In genomic region chr5:116738270-116738947, GRCh38 we compare ENCODE assay signal across 13 cellular contexts.
DNase-seq lines count a peak whose midpoint lies in the region; ATAC-seq and TF ChIP-seq lines count a peak whose summit lies in the region.
"Had no signal": no experiment of that assay in that cellular context is flagged by ENCODE, and none has a peak within 500 bp of the region (broad histone marks: within the 10 kb centered on the region; RNA-seq: fewer than 3 reads in every experiment).

No MANE protein-coding gene starts in this region.

- H3K27ac ChIP-seq in H9 (ENCODE audit: insufficient read length, low read depth, low read length) = no peak overlapping the region
- peak overlapping the region in 3 of 12 donors; percentile 4 to 25 (median 20) for H3K27ac ChIP-seq in heart left ventricle

- no peak overlapping the region for H2BK20ac ChIP-seq in H9 (ENCODE audit: low read depth, low read length, poor library complexity, severe bottlenecking)

- no peaks in the 10 kb centered on the region for H3K23me2 ChIP-seq in H9 (ENCODE audit: insufficient read length, low read depth, low read length, poor library complexity, severe bottlenecking)

- TF ChIP-seq CTCF in H9 (conservative IDR thresholded peaks at IDR 0.05) (no peak), heart left ventricle (IDR thresholded peaks at IDR 0.05) (no peak), mucosa of descending colon (IDR thresholded peaks at IDR 0.05) (no peak)

- no peak overlapping the region for H4K5ac ChIP-seq in H9 (ENCODE audit: insufficient read length, low read depth, low read length)

- H2BK12ac ChIP-seq in H9 (ENCODE audit: insufficient read length, low read depth, low read length) = no peak overlapping the region

- H2AK5ac ChIP-seq in H9 (ENCODE audit: insufficient read length, low read length) = no peak overlapping the region

- peak overlapping the region in 1 of 3 experiments; percentile 65; a peak in 2 of 7 replicates for H3K27ac Mint-ChIP-seq in H9
- H3K27ac Mint-ChIP-seq: activated B cell treated with CpG ODN at 0.5 μM for 24 hours; activated CD8-positive, alpha-beta memory T cell treated with anti-CD3 and anti-CD28 coated beads, Interleukin-2, amount 10 ng/mL, durations not matched to agents 7 days and 5 days; CD4-positive, CD25-positive, alpha-beta regulatory T cell had no signal

- peak overlapping the region; percentile 31; the same call in 1 of the 2 replicates for H3K14ac ChIP-seq in H9 (ENCODE audit: insufficient read depth, low read length)

- TF ChIP-seq POLR2A in heart left ventricle (IDR thresholded peaks at IDR 0.05) = no peak

- no peak overlapping the region for H2BK15ac ChIP-seq in H9 (ENCODE audit: low read depth, low read length)

- ATAC-seq in heart left ventricle = peak; percentile 22 to 70 (median 41)
- ATAC-seq in sciatic nerve = peak; percentile 77
- ATAC-seq in mucosa of descending colon = no peak
- ATAC-seq in GM19455 (IDR thresholded peaks at IDR 0.05; ENCODE audit: unreplicated experiment) = no peak
- ATAC-seq: activated CD8-positive, alpha-beta memory T cell treated with anti-CD3 and anti-CD28 coated beads, Interleukin-2, amount 10 ng/mL, durations not matched to agents 7 days and 5 days; stimulated activated naive CD8-positive, alpha-beta T cell treated with anti-CD3 and anti-CD28 coated beads, Interleukin-15, Interleukin-2, amounts not matched to agents 100 U/mL and 50 U/mL, for 24 hours had no signal

- no peak overlapping the region for H3K56ac ChIP-seq in H9 (ENCODE audit: insufficient read length, low read depth, low read length)

- no peak overlapping the region for H3K4me3 Mint-ChIP-seq in H9
- H3K4me3 Mint-ChIP-seq: activated B cell treated with CpG ODN at 0.5 μM for 24 hours; activated CD8-positive, alpha-beta memory T cell treated with anti-CD3 and anti-CD28 coated beads, Interleukin-2, amount 10 ng/mL, durations not matched to agents 7 days and 5 days; CD4-positive, CD25-positive, alpha-beta regulatory T cell had no signal

- no CpG with 5 or more reads among the region's 8 CpGs for WGBS in H9 (ENCODE audit: extremely low coverage, insufficient read length, low lambda C conversion rate)
- 55 to 65% (median 64%) methylated on average over 6 to 8 of the region's 8 CpGs for WGBS in heart left ventricle, 4 donors

- no peaks in the 10 kb centered on the region for H3K79me2 ChIP-seq in H9 (ENCODE audit: insufficient read depth, low read length)

- H3K18ac ChIP-seq in H9 (ENCODE audit: insufficient read length, low read depth, low read length) = no peak overlapping the region

- H3K4me3 ChIP-seq in heart left ventricle = no peak overlapping the region
- H3K4me3 ChIP-seq in mucosa of descending colon = no peak overlapping the region

- no peaks in the 10 kb centered on the region for H3K79me1 ChIP-seq in H9 (ENCODE audit: insufficient read depth, low read depth, low read length, poor library complexity, severe bottlenecking)

- H2AFZ ChIP-seq in H9 (ENCODE audit: low read length) = no peak overlapping the region

- intact Hi-C loops in heart left ventricle (cut with DNase I) = no loop called here
- intact Hi-C loops in sciatic nerve (cut with DNase I) = no loop called here
- intact Hi-C loops in mucosa of descending colon (cut with DNase I, micrococcal nuclease) = no loop called here

- no peak overlapping the region for H2BK120ac ChIP-seq in H9 (ENCODE audit: low read depth, low read length, poor library complexity, severe bottlenecking)

- H3K27me3 Mint-ChIP-seq in H9 (ENCODE audit: low read depth) = no peaks in the 10 kb centered on the region
- H3K27me3 Mint-ChIP-seq: activated CD8-positive, alpha-beta memory T cell treated with anti-CD3 and anti-CD28 coated beads, Interleukin-2, amount 10 ng/mL, durations not matched to agents 7 days and 5 days had no signal

- H3K27me3 ChIP-seq in H9 (ENCODE audit: insufficient read depth, low read length) (no peaks in the 10 kb centered on the region), heart left ventricle (no peaks in the 10 kb centered on the region)
- H3K27me3 ChIP-seq: breast epithelium had no signal

- H3K23ac ChIP-seq in H9 (ENCODE audit: insufficient read length, low read depth, low read length) = no peak overlapping the region

- no peaks in the 10 kb centered on the region for H3K36me3 ChIP-seq in heart left ventricle
- no peaks in the 10 kb centered on the region for H3K36me3 ChIP-seq in mucosa of descending colon (ENCODE audit: low read depth)
- H3K36me3 ChIP-seq: breast epithelium had no signal

- H3T11ph ChIP-seq in H9 (ENCODE audit: low read length) = no peak overlapping the region

- H3K4me1 Mint-ChIP-seq in H9 = peaks cover 38 to 53% of the 10 kb centered on the region in 2 experiments
- H3K4me1 Mint-ChIP-seq: activated B cell treated with CpG ODN at 0.5 μM for 24 hours; activated CD8-positive, alpha-beta memory T cell treated with anti-CD3 and anti-CD28 coated beads, Interleukin-2, amount 10 ng/mL, durations not matched to agents 7 days and 5 days; CD4-positive, CD25-positive, alpha-beta regulatory T cell had no signal

- H3K9me3 Mint-ChIP-seq in H9 = peaks cover under 1 to 5% of the 10 kb centered on the region in 2 experiments; a peak in 4 of 5 replicates
- H3K9me3 Mint-ChIP-seq: activated B cell treated with CpG ODN at 0.5 μM for 24 hours had no signal

- DNase-seq in H9 = peak; percentile 38
- peak; percentile 85 for DNase-seq in NCI-H69 (lab: John Stamatoyannopoulos, UW)
- DNase-seq in heart left ventricle = peak in 3 of 5 donors; percentile 12 to 47 (median 33)
- no peak for DNase-seq in sciatic nerve (ENCODE audit: low spot score)
- DNase-seq in ACHN = no peak
- DNase-seq in mucosa of descending colon = no peak
- DNase-seq: activated B cell treated with CpG ODN at 0.5 μM for 24 hours; activated CD8-positive, alpha-beta memory T cell treated with anti-CD3 and anti-CD28 coated beads, Interleukin-2, amount 10 ng/mL, durations not matched to agents 7 days and 5 days; activated naive CD4-positive, alpha-beta T cell treated with Interleukin-2 at 50 U/mL for 16 hours; CD4-positive, CD25-positive, alpha-beta regulatory T cell; stimulated activated naive CD8-positive, alpha-beta T cell treated with anti-CD3 and anti-CD28 coated beads, Interleukin-15, Interleukin-2, amounts not matched to agents 100 U/mL and 50 U/mL, for 24 hours had no signal

- H3K4me2 ChIP-seq in H9 (ENCODE audit: insufficient read depth, insufficient read length, low read length) = no peak overlapping the region

- H3K9me3 ChIP-seq in H9 (ENCODE audit: control insufficient read depth, low read depth, low read length) (no peaks in the 10 kb centered on the region), heart left ventricle (no peaks in the 10 kb centered on the region), mucosa of descending colon (no peaks in the 10 kb centered on the region)
- H3K9me3 ChIP-seq: breast epithelium had no signal

- peaks cover 0 to 2% (median under 1%) of the 10 kb centered on the region in 3 experiments; a peak in 4 of 7 replicates for H3K36me3 Mint-ChIP-seq in H9 (ENCODE audit: insufficient read depth in 1 of 3, low read depth in 3 of 3)
- H3K36me3 Mint-ChIP-seq: activated CD8-positive, alpha-beta memory T cell treated with anti-CD3 and anti-CD28 coated beads, Interleukin-2, amount 10 ng/mL, durations not matched to agents 7 days and 5 days; CD4-positive, CD25-positive, alpha-beta regulatory T cell had no signal

- no peak overlapping the region for H4K8ac ChIP-seq in H9 (replicated peaks; ENCODE audit: insufficient read length, low read depth, low read length)

- H3K9ac ChIP-seq in H9 (ENCODE audit: extremely low read depth, insufficient read length, low read length) = no peak overlapping the region

- in situ Hi-C loops in ACHN (cut with HindIII; ENCODE audit: low pct_ligation_motif_present, low pct_unique_long_range_greater_than_20kb, low sequenced_read_pairs) = no loop called here

- peaks cover 5% of the 10 kb centered on the region; the same call in 1 of the 2 replicates for H3K4me1 ChIP-seq in H9 (ENCODE audit: insufficient read depth, low read length)
- H3K4me1 ChIP-seq in heart left ventricle = peaks cover 0 to 37% (median 21%) of the 10 kb centered on the region in 12 donors
- no peaks in the 10 kb centered on the region for H3K4me1 ChIP-seq in mucosa of descending colon (ENCODE audit: low read depth)

- H4K91ac ChIP-seq in H9 (ENCODE audit: insufficient read length, low read depth, low read length) = no peak overlapping the region

- no peak overlapping the region for H2BK5ac ChIP-seq in H9 (ENCODE audit: insufficient read length, low read length)

- H4K20me1 ChIP-seq in H9 (ENCODE audit: control insufficient read depth, insufficient read depth, insufficient read length) = no peaks in the 10 kb centered on the region

- no peak overlapping the region for H3K4ac ChIP-seq in H9 (ENCODE audit: low read depth, low read length)

Comparison
In these comparisons a context has a peak if more than half of its experiments do, and no peak if none do; other contexts are left out.
1. DNase-seq: peak in H9 (single experiment), NCI-H69 (single experiment) and heart left ventricle (3 of 5); none in sciatic nerve (single experiment), ACHN (single experiment) and mucosa of descending colon (0 of 3).
2. ATAC-seq: peak in heart left ventricle (4 of 4) and sciatic nerve (single experiment); none in mucosa of descending colon (single experiment) and GM19455 (single experiment).